ENCODE assay signal across 1 cellular context in genomic region chr1:24155011-24155782, GRCh38.
A peak's percentile ranks its signal among the peaks of the same experiment; 100 is the strongest.
TF ChIP-seq lines count a peak whose summit lies in the region.

No MANE protein-coding gene starts in this region.

TF ChIP-seq in GM12878, 131 proteins besides CTCF, POLR2A, EP300 and RAD21 (continues in another document):
- TF ChIP-seq ELK1 (IDR thresholded peaks at IDR 0.05; ENCODE audit: low read depth, low read length) = no peak
- TF ChIP-seq ATF2 (IDR thresholded peaks at IDR 0.05; ENCODE audit: low read length) = no peak; the same call in 1 of the 2 replicates
- TF ChIP-seq HCFC1 (IDR thresholded peaks at IDR 0.05; ENCODE audit: low read length) = no peak
- TF ChIP-seq NBN (IDR thresholded peaks at IDR 0.05) = no peak
- no peak for TF ChIP-seq E2F8 (IDR thresholded peaks at IDR 0.05; ENCODE audit: low read depth, partially characterized antibody)
- no peak for TF ChIP-seq WRNIP1 (IDR thresholded peaks at IDR 0.05; ENCODE audit: borderline replicate concordance, low read depth, low read length)
- no peak for TF ChIP-seq REST (IDR thresholded peaks at IDR 0.05; ENCODE audit: low read depth, low read length)
- peak; percentile 52; the same call in 1 of the 2 replicates for TF ChIP-seq TCF3 (IDR thresholded peaks at IDR 0.05; ENCODE audit: borderline replicate concordance, insufficient read depth, low read depth, low read length)
- TF ChIP-seq RELA (IDR thresholded peaks at IDR 0.05; ENCODE audit: borderline replicate concordance, partially characterized antibody) = peak; percentile 39
- no peak for TF ChIP-seq E2F4 (IDR thresholded peaks at IDR 0.05; ENCODE audit: low read depth, low read length)
- TF ChIP-seq ZZZ3 (IDR thresholded peaks at IDR 0.05; ENCODE audit: control insufficient read depth, insufficient read length, low read depth) = no peak
- peak; percentile 31; the same call in 1 of the 2 replicates for TF ChIP-seq NFIC (IDR thresholded peaks at IDR 0.05; ENCODE audit: low read depth, low read length)
- TF ChIP-seq CREB1 (IDR thresholded peaks at IDR 0.05; ENCODE audit: low read depth) = peak; percentile 49
- no peak for TF ChIP-seq NKRF (conservative IDR thresholded peaks at IDR 0.05)
- no peak for TF ChIP-seq MYC (IDR thresholded peaks at IDR 0.05; ENCODE audit: insufficient read depth, insufficient read length, insufficient replicate concordance, low read length, severe bottlenecking)
- TF ChIP-seq ASH2L (IDR thresholded peaks at IDR 0.05; ENCODE audit: borderline replicate concordance, low read depth) = no peak
- no peak for TF ChIP-seq YBX1 (IDR thresholded peaks at IDR 0.05)
- no peak for TF ChIP-seq MTA2 (IDR thresholded peaks at IDR 0.05; ENCODE audit: low read depth)
- TF ChIP-seq NR2F1 (conservative IDR thresholded peaks at IDR 0.05) = peak; percentile 44; the same call in 1 of the 2 replicates
- TF ChIP-seq SUPT20H (IDR thresholded peaks at IDR 0.05; ENCODE audit: borderline replicate concordance, control insufficient read depth, low read depth, low read length) = no peak
- no peak for TF ChIP-seq STAT3 (IDR thresholded peaks at IDR 0.05; ENCODE audit: low read depth, low read length)
- TF ChIP-seq TCF7 (IDR thresholded peaks at IDR 0.05; ENCODE audit: borderline replicate concordance) = 0 out of 2 replicates have a peak, but pooled peaks have one; percentile 22
- no peak for TF ChIP-seq SMAD1 (IDR thresholded peaks at IDR 0.05; ENCODE audit: low read depth, partially characterized antibody)
- no peak for TF ChIP-seq YY1 (IDR thresholded peaks at IDR 0.05; ENCODE audit: low read depth, low read length)
- TF ChIP-seq IRF5 (IDR thresholded peaks at IDR 0.05; ENCODE audit: borderline replicate concordance) = no peak
- peak; percentile 70 for TF ChIP-seq RUNX3 (IDR thresholded peaks at IDR 0.05; ENCODE audit: low read length)
- no peak for TF ChIP-seq TARDBP (IDR thresholded peaks at IDR 0.05; ENCODE audit: borderline replicate concordance)
- no peak for TF ChIP-seq CBX3 (IDR thresholded peaks at IDR 0.05; ENCODE audit: borderline replicate concordance, low read depth)
- peak; percentile 86 for TF ChIP-seq BCL3 (IDR thresholded peaks at IDR 0.05; ENCODE audit: borderline replicate concordance, insufficient read depth, low read depth, low read length, poor library complexity, severe bottlenecking)
- no peak for TF ChIP-seq BCLAF1 (IDR thresholded peaks at IDR 0.05)
- no peak for TF ChIP-seq PKNOX1 (IDR thresholded peaks at IDR 0.05)
- no peak for TF ChIP-seq TBL1XR1 (IDR thresholded peaks at IDR 0.05; ENCODE audit: low read depth, low read length)
- TF ChIP-seq GATAD2B (conservative IDR thresholded peaks at IDR 0.05; ENCODE audit: low read depth) = no peak
- TF ChIP-seq SKIL (IDR thresholded peaks at IDR 0.05; ENCODE audit: low read depth, poor library complexity, severe bottlenecking) = no peak
